Comparison of ENCODE assay signal across 1 cellular context in the genomic region with DNA sequence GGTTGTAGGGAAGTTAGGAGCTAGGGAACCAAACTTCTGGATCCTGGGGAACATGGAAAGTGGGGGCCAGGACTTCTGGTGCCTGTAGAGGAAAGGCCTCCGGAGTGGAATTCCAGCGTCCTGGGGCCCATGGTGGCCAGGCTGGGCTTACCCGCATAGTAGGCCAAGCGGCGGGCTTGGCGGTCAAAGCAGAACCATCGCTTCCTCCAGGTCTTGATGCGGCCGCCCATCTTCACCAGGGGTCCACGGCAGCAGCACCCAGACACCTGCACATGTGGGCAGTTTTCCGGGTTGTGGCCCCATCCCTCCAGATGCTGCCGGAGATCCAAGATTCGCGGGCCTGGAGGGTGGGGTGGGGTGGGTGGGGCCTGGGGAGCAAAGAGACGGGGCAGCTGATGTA.
TF ChIP-seq lines count a peak whose summit lies in the region.

No MANE protein-coding gene starts in this region.

TF ChIP-seq in K562, 482 proteins besides CTCF, POLR2A, EP300 and RAD21:
- TF ChIP-seq PTTG1 (tag; IDR thresholded peaks at IDR 0.05; ENCODE audit: low read depth) = no peak
- TF ChIP-seq, protein P1, sequence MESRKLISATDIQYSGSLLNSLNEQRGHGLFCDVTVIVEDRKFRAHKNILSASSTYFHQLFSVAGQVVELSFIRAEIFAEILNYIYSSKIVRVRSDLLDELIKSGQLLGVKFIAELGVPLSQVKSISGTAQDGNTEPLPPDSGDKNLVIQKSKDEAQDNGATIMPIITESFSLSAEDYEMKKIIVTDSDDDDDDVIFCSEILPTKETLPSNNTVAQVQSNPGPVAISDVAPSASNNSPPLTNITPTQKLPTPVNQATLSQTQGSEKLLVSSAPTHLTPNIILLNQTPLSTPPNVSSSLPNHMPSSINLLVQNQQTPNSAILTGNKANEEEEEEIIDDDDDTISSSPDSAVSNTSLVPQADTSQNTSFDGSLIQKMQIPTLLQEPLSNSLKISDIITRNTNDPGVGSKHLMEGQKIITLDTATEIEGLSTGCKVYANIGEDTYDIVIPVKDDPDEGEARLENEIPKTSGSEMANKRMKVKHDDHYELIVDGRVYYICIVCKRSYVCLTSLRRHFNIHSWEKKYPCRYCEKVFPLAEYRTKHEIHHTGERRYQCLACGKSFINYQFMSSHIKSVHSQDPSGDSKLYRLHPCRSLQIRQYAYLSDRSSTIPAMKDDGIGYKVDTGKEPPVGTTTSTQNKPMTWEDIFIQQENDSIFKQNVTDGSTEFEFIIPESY (CRISPR knock-in tag; IDR thresholded peaks at IDR 0.05) = 0 out of 2 replicates have a peak, but pooled peaks have one; percentile 14
